ENCODE assay signal across 1 cellular context in the genomic region with DNA sequence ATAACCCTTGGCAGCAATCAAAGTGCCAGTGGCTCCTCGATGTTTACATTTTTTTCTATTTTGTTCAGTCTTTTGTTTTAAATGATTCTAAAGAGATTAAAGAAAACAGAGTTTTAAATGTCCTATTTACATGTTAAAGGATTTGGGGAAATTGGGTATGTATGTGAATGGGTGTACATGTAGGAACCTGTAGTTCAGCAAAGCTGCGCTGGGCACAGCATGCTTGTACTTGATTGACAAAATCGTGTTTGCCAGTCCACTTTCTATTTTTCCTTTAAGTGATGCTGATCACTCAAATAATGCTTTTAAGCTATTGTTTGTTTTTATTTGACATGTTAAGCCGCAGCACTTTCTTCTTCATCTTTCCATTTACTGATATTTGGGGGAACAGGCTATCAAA.
TF ChIP-seq lines count a peak whose summit lies in the region.

No MANE protein-coding gene starts in this region.

TF ChIP-seq in H1, 55 proteins besides CTCF, POLR2A, EP300 and RAD21:
- TF ChIP-seq, protein P1, sequence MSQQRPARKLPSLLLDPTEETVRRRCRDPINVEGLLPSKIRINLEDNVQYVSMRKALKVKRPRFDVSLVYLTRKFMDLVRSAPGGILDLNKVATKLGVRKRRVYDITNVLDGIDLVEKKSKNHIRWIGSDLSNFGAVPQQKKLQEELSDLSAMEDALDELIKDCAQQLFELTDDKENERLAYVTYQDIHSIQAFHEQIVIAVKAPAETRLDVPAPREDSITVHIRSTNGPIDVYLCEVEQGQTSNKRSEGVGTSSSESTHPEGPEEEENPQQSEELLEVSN (IDR thresholded peaks at IDR 0.05) = no peak
- TF ChIP-seq CEBPB (IDR thresholded peaks at IDR 0.05; ENCODE audit: low read depth, low read length) (no peak), ZNF274 (IDR thresholded peaks at IDR 0.05; ENCODE audit: borderline replicate concordance, extremely low read depth, low read length) (no peak), TCF12 (IDR thresholded peaks at IDR 0.05; ENCODE audit: low read depth, low read length) (no peak), BCL11A (IDR thresholded peaks at IDR 0.05; ENCODE audit: low read depth in 2 of 2, low read length in 2 of 2) (no peak), RBBP5 (IDR thresholded peaks at IDR 0.05; ENCODE audit: borderline replicate concordance, low read depth, low read length) (no peak), RXRA (IDR thresholded peaks at IDR 0.05; ENCODE audit: insufficient read depth, low read depth, low read length) (no peak), GABPA (IDR thresholded peaks at IDR 0.05; ENCODE audit: borderline replicate concordance, insufficient read depth, low read length) (no peak), SIX5 (IDR thresholded peaks at IDR 0.05; ENCODE audit: low read depth, low read length) (no peak), BACH1 (IDR thresholded peaks at IDR 0.05; ENCODE audit: low read length) (no peak), EZH2 (IDR thresholded peaks at IDR 0.05; ENCODE audit: low read depth, low read length, severe bottlenecking) (no peak), CTBP2 (IDR thresholded peaks at IDR 0.05; ENCODE audit: borderline replicate concordance, insufficient read depth, insufficient read length, low read length) (no peak), SUZ12 (IDR thresholded peaks at IDR 0.05; ENCODE audit: low read length) (no peak), GTF2F1 (IDR thresholded peaks at IDR 0.05; ENCODE audit: borderline replicate concordance, low read depth, low read length) (no peak), TEAD4 (IDR thresholded peaks at IDR 0.05; ENCODE audit: low read depth, low read length) (no peak), KDM1A (IDR thresholded peaks at IDR 0.05; ENCODE audit: borderline replicate concordance, low read length) (no peak), EGR1 (IDR thresholded peaks at IDR 0.05; ENCODE audit: borderline replicate concordance, low read depth, low read length) (no peak)
- TF ChIP-seq, protein P2, sequence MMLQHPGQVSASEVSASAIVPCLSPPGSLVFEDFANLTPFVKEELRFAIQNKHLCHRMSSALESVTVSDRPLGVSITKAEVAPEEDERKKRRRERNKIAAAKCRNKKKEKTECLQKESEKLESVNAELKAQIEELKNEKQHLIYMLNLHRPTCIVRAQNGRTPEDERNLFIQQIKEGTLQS (IDR thresholded peaks at IDR 0.05; ENCODE audit: insufficient read depth, low read depth, low read length) = no peak
- TF ChIP-seq, protein P3, sequence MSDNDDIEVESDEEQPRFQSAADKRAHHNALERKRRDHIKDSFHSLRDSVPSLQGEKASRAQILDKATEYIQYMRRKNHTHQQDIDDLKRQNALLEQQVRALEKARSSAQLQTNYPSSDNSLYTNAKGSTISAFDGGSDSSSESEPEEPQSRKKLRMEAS (IDR thresholded peaks at IDR 0.05) = no peak
- TF ChIP-seq, protein P4, sequence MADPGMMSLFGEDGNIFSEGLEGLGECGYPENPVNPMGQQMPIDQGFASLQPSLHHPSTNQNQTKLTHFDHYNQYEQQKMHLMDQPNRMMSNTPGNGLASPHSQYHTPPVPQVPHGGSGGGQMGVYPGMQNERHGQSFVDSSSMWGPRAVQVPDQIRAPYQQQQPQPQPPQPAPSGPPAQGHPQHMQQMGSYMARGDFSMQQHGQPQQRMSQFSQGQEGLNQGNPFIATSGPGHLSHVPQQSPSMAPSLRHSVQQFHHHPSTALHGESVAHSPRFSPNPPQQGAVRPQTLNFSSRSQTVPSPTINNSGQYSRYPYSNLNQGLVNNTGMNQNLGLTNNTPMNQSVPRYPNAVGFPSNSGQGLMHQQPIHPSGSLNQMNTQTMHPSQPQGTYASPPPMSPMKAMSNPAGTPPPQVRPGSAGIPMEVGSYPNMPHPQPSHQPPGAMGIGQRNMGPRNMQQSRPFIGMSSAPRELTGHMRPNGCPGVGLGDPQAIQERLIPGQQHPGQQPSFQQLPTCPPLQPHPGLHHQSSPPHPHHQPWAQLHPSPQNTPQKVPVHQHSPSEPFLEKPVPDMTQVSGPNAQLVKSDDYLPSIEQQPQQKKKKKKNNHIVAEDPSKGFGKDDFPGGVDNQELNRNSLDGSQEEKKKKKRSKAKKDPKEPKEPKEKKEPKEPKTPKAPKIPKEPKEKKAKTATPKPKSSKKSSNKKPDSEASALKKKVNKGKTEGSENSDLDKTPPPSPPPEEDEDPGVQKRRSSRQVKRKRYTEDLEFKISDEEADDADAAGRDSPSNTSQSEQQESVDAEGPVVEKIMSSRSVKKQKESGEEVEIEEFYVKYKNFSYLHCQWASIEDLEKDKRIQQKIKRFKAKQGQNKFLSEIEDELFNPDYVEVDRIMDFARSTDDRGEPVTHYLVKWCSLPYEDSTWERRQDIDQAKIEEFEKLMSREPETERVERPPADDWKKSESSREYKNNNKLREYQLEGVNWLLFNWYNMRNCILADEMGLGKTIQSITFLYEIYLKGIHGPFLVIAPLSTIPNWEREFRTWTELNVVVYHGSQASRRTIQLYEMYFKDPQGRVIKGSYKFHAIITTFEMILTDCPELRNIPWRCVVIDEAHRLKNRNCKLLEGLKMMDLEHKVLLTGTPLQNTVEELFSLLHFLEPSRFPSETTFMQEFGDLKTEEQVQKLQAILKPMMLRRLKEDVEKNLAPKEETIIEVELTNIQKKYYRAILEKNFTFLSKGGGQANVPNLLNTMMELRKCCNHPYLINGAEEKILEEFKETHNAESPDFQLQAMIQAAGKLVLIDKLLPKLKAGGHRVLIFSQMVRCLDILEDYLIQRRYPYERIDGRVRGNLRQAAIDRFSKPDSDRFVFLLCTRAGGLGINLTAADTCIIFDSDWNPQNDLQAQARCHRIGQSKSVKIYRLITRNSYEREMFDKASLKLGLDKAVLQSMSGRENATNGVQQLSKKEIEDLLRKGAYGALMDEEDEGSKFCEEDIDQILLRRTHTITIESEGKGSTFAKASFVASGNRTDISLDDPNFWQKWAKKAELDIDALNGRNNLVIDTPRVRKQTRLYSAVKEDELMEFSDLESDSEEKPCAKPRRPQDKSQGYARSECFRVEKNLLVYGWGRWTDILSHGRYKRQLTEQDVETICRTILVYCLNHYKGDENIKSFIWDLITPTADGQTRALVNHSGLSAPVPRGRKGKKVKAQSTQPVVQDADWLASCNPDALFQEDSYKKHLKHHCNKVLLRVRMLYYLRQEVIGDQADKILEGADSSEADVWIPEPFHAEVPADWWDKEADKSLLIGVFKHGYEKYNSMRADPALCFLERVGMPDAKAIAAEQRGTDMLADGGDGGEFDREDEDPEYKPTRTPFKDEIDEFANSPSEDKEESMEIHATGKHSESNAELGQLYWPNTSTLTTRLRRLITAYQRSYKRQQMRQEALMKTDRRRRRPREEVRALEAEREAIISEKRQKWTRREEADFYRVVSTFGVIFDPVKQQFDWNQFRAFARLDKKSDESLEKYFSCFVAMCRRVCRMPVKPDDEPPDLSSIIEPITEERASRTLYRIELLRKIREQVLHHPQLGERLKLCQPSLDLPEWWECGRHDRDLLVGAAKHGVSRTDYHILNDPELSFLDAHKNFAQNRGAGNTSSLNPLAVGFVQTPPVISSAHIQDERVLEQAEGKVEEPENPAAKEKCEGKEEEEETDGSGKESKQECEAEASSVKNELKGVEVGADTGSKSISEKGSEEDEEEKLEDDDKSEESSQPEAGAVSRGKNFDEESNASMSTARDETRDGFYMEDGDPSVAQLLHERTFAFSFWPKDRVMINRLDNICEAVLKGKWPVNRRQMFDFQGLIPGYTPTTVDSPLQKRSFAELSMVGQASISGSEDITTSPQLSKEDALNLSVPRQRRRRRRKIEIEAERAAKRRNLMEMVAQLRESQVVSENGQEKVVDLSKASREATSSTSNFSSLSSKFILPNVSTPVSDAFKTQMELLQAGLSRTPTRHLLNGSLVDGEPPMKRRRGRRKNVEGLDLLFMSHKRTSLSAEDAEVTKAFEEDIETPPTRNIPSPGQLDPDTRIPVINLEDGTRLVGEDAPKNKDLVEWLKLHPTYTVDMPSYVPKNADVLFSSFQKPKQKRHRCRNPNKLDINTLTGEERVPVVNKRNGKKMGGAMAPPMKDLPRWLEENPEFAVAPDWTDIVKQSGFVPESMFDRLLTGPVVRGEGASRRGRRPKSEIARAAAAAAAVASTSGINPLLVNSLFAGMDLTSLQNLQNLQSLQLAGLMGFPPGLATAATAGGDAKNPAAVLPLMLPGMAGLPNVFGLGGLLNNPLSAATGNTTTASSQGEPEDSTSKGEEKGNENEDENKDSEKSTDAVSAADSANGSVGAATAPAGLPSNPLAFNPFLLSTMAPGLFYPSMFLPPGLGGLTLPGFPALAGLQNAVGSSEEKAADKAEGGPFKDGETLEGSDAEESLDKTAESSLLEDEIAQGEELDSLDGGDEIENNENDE (IDR thresholded peaks at IDR 0.05; ENCODE audit: insufficient replicate concordance, low read length) = no peak
